21 cellular contexts compared by ENCODE assay signal in genomic region chr6:6665505-6665904, GRCh38.
DNase-seq lines count a peak whose midpoint lies in the region; ATAC-seq, FAIRE-seq and TF ChIP-seq lines count a peak whose summit lies in the region.
"Had no signal": no experiment of that assay in that cellular context is flagged by ENCODE, and none has a peak within 500 bp of the region (broad histone marks: within the 10 kb centered on the region; RNA-seq: fewer than 3 reads in every experiment).

No MANE protein-coding gene starts in this region.

- no peaks in the 10 kb centered on the region for H3K9me2 ChIP-seq in neural cell (ENCODE audit: insufficient read depth, low read length)

- H2BK12ac ChIP-seq in H1 (ENCODE audit: low read depth, low read length) = no peak overlapping the region

- no peak overlapping the region for H3K4me3 Mint-ChIP-seq in stimulated activated naive B cell treated with anti-CD40 and anti-IgM and Interleukin-4, amounts not matched to agents 10 μg/mL and 1 μg/mL and 100 μg/mL, for 72 hours
- H3K4me3 Mint-ChIP-seq: activated B cell treated with CpG ODN at 0.5 μM for 24 hours; activated T-helper 17 cell treated with anti-CD3 and anti-CD28 coated beads, Interleukin-2, amount 50 U/mL, for 72 hours had no signal

- no peaks in the 10 kb centered on the region; the same call in 1 of the 2 replicates for H3K79me1 ChIP-seq in H1 (ENCODE audit: low read depth, low read length)

- H3K79me2 ChIP-seq in H1 (ENCODE audit: control insufficient read depth in 1 of 2, insufficient read depth in 2 of 2, low read length in 2 of 2) = no peaks in the 10 kb centered on the region
- no peaks in the 10 kb centered on the region for H3K79me2 ChIP-seq in neural cell (replicated peaks; ENCODE audit: insufficient read depth, low read length)

- H3K4me2 ChIP-seq in H1 (ENCODE audit: insufficient read depth in 1 of 2, low read depth in 2 of 2, low read length in 2 of 2) (no peak overlapping the region), neural cell (ENCODE audit: low read length) (peak overlapping the region; percentile 12)

- no peak overlapping the region for H2BK15ac ChIP-seq in H1 (ENCODE audit: low read length)

- POLR2A ChIA-PET in H1 (lab: Charles Lee; ENCODE audit: partially characterized antibody) = no interaction called here

- H4K20me1 ChIP-seq in H1 (replicated peaks in 1 of 2; ENCODE audit: control insufficient read depth in 1 of 2, insufficient read depth in 2 of 2, low read length in 2 of 2) (no peaks in the 10 kb centered on the region), neural cell (ENCODE audit: insufficient read depth) (no peaks in the 10 kb centered on the region)

- H3K14ac ChIP-seq in H1 (ENCODE audit: insufficient read length) = no peak overlapping the region

- peak; percentile 51 for DNase-seq in H7
- DNase-seq in NCI-H2227 (lab: John Stamatoyannopoulos, UW; ENCODE audit: unreplicated experiment) = peak; percentile 41
- no peak for DNase-seq in H1 (ENCODE audit: low read depth in 1 of 2, low spot score in 2 of 2)
- DNase-seq in middle frontal gyrus (ENCODE audit: extremely low spot score, low spot score) = no peak
- DNase-seq in stimulated activated naive B cell treated with anti-CD40 and anti-IgM and Interleukin-4, amounts not matched to agents 10 μg/mL and 1 μg/mL and 100 μg/mL, for 72 hours = no peak
- no peak for DNase-seq in HuH-7 (ENCODE audit: low spot score)
- no peak for DNase-seq in NCI-H345 treated with DMSO at 0.1 percent for 48 hours (lab: John Stamatoyannopoulos, UW; ENCODE audit: unreplicated experiment)
- DNase-seq: activated B cell treated with CpG ODN at 0.5 μM for 24 hours; COR-L47; lower lobe of right lung; NCI-H1436; NCI-H748 treated with DMSO at 0.1 percent for 48 hours; PC-3; stimulated activated CD4-positive, alpha-beta T cell treated with anti-CD3 and anti-CD28 coated beads, Interleukin-2, amount 100 ng/mL, for 24 hours; stomach; T-helper 2 cell; uterus had no signal

- no peak overlapping the region for H4K91ac ChIP-seq in H1 (replicated peaks; ENCODE audit: insufficient read length, low read length)

- TF ChIP-seq RAD21 in H1 (IDR thresholded peaks at IDR 0.05 in 1 of 2, conservative IDR thresholded peaks at IDR 0.05 in 1 of 2; ENCODE audit: low read depth in 2 of 2, low read length in 2 of 2) (no peak), neural cell (conservative IDR thresholded peaks at IDR 0.05) (no peak)

- TF ChIP-seq CTCF in H1 (IDR thresholded peaks at IDR 0.05; ENCODE audit: control extremely low read depth in 1 of 3, insufficient read depth in 1 of 3, low read depth in 1 of 3, low read length in 3 of 3) = no peak
- peak; percentile 6 for TF ChIP-seq CTCF in neural cell (IDR thresholded peaks at IDR 0.05; ENCODE audit: poor library complexity, severe bottlenecking)

- H3K27ac ChIP-seq in H1 (ENCODE audit: low read depth, low read length) (no peak overlapping the region), neural cell (ENCODE audit: low read length) (peak overlapping the region; percentile 53)
- H3K27ac ChIP-seq: cardiac muscle cell, lower lobe of right lung, SJSA1, stomach, uterus had no signal

- H3K4ac ChIP-seq in H1 (replicated peaks; ENCODE audit: insufficient read length, low read depth, low read length) = no peak overlapping the region

- no peak overlapping the region for H2BK5ac ChIP-seq in H1 (ENCODE audit: low read depth, low read length)

- H4K5ac ChIP-seq in H1 (ENCODE audit: insufficient read length, low read depth, low read length) = no peak overlapping the region

- peaks cover 0 to 5% of the 10 kb centered on the region in 2 donors for H3K36me3 Mint-ChIP-seq in stimulated activated naive B cell treated with anti-CD40 and anti-IgM and Interleukin-4, amounts not matched to agents 10 μg/mL and 1 μg/mL and 100 μg/mL, for 72 hours

- TF ChIP-seq EP300 in H1 (IDR thresholded peaks at IDR 0.05; ENCODE audit: borderline replicate concordance in 1 of 2, low read depth in 2 of 2, low read length in 2 of 2) (no peak), neural cell (conservative IDR thresholded peaks at IDR 0.05; ENCODE audit: poor library complexity, severe bottlenecking) (no peak)

- no peak overlapping the region for H2BK120ac ChIP-seq in H1 (replicated peaks; ENCODE audit: low read depth, low read length)

- H3K56ac ChIP-seq in H1 (replicated peaks; ENCODE audit: insufficient read length, low read depth, low read length) = no peak overlapping the region

- H3K23me2 ChIP-seq in H1 (ENCODE audit: low read depth, low read length) = no peaks in the 10 kb centered on the region

- H4K8ac ChIP-seq in H1 (ENCODE audit: extremely low read depth, insufficient read depth, low read length) = no peak overlapping the region

- H3K9me3 Mint-ChIP-seq in stimulated activated naive B cell treated with anti-CD40 and anti-IgM and Interleukin-4, amounts not matched to agents 10 μg/mL and 1 μg/mL and 100 μg/mL, for 72 hours = peaks cover 0 to 3% of the 10 kb centered on the region in 2 donors
- H3K9me3 Mint-ChIP-seq: activated B cell treated with CpG ODN at 0.5 μM for 24 hours; activated T-helper 17 cell treated with anti-CD3 and anti-CD28 coated beads, Interleukin-2, amount 50 U/mL, for 72 hours had no signal

- no peak overlapping the region for H3K18ac ChIP-seq in H1 (ENCODE audit: extremely low read depth, low read length)

- TF ChIP-seq POLR2A in H1 (IDR thresholded peaks at IDR 0.05; ENCODE audit: control extremely low read depth in 1 of 2, low read depth in 2 of 2, low read length in 2 of 2) = no peak

- H3F3A ChIP-seq in neural cell (ENCODE audit: insufficient read depth, low read length, poor library complexity, severe bottlenecking) = no peaks in the 10 kb centered on the region

- no peak overlapping the region for H3K27ac Mint-ChIP-seq in stimulated activated naive B cell treated with anti-CD40 and anti-IgM and Interleukin-4, amounts not matched to agents 10 μg/mL and 1 μg/mL and 100 μg/mL, for 72 hours
- H3K27ac Mint-ChIP-seq: activated B cell treated with CpG ODN at 0.5 μM for 24 hours; activated T-helper 17 cell treated with anti-CD3 and anti-CD28 coated beads, Interleukin-2, amount 50 U/mL, for 72 hours had no signal

- FAIRE-seq in H1 (lab: Jason Lieb, UNC) = no peak

- CTCF ChIA-PET in H1 (lab: Charles Lee; ENCODE audit: partially characterized antibody) = interaction anchor here (0.6 to 2.7 kb wide), 8 partner anchors 9 to 435 kb away, joined by 3 to 14 read pairs (median 3); no protein-coding TSS in a partner anchor

- H3K4me3 ChIP-seq in H7 (ENCODE audit: insufficient read depth, low read depth, low read length) = no peak overlapping the region
- no peak overlapping the region for H3K4me3 ChIP-seq in H1 (ENCODE audit: extremely low read depth in 1 of 4, insufficient read depth in 2 of 4, low read depth in 3 of 4, low read length in 4 of 4)
- H3K4me3 ChIP-seq in neural cell (ENCODE audit: low read length) = peak overlapping the region; percentile 19
- H3K4me3 ChIP-seq: cardiac muscle cell, lower lobe of right lung, SJSA1, stomach, uterus had no signal

- WGBS in H1 (ENCODE audit: extremely low coverage in 1 of 2, insufficient coverage in 1 of 2, insufficient read length in 1 of 2, insufficient replicate concordance in 2 of 2, low coverage in 1 of 2, low lambda C conversion rate in 2 of 2, missing lambda C conversion rate in 1 of 2), 2 experiments = 77% methylated on average over 7 of the region's 7 CpGs; no CpG with 5 or more reads in 1 of the 2 experiments

- H3K9me3 ChIP-seq in H1 (ENCODE audit: insufficient read depth in 2 of 2, low read depth in 1 of 2, low read length in 1 of 2) (no peaks in the 10 kb centered on the region), neural cell (ENCODE audit: low read length) (no peaks in the 10 kb centered on the region)
- H3K9me3 ChIP-seq: lower lobe of right lung, SJSA1, stomach, uterus had no signal

- H2AK5ac ChIP-seq in H1 (ENCODE audit: low read depth, low read length) = no peak overlapping the region

- no peak overlapping the region for H3K23ac ChIP-seq in H1 (ENCODE audit: insufficient read length)

- H3K9ac ChIP-seq in H1 (replicated peaks in 1 of 4; ENCODE audit: extremely low read depth in 1 of 4, low read depth in 3 of 4, low read length in 3 of 4) (no peak overlapping the region), neural cell (ENCODE audit: low read length) (peak overlapping the region; percentile 42)

- H3K27me3 ChIP-seq in H7 (ENCODE audit: control insufficient read depth, insufficient read depth, low read length) (no peaks in the 10 kb centered on the region), H1 (replicated peaks in 1 of 4; ENCODE audit: control insufficient read depth in 3 of 4, extremely low read depth in 1 of 4, insufficient read depth in 3 of 4, low read length in 3 of 4) (no peaks in the 10 kb centered on the region), neural cell (ENCODE audit: insufficient read depth, low read depth, low read length) (no peaks in the 10 kb centered on the region)
- H3K27me3 ChIP-seq: cardiac muscle cell, stomach, uterus had no signal

- H2BK20ac ChIP-seq in H1 (ENCODE audit: low read length) = no peak overlapping the region

- no peak overlapping the region for H2AFZ ChIP-seq in H1 (ENCODE audit: low read length)
- H2AFZ ChIP-seq in neural cell (ENCODE audit: low read depth, low read length) = peak overlapping the region; percentile 23

- H3K4me1 ChIP-seq in H1 (replicated peaks in 1 of 4; ENCODE audit: control insufficient read depth in 3 of 4, insufficient read depth in 4 of 4, low read length in 3 of 4) = no peaks in the 10 kb centered on the region
- H3K4me1 ChIP-seq: SJSA1, uterus had no signal

- no peaks in the 10 kb centered on the region for H3K27me3 Mint-ChIP-seq in stimulated activated naive B cell treated with anti-CD40 and anti-IgM and Interleukin-4, amounts not matched to agents 10 μg/mL and 1 μg/mL and 100 μg/mL, for 72 hours
- H3K27me3 Mint-ChIP-seq: activated B cell treated with CpG ODN at 0.5 μM for 24 hours had no signal

- no peak for ATAC-seq in stimulated activated naive B cell treated with anti-CD40 and anti-IgM and Interleukin-4, amounts not matched to agents 10 μg/mL and 1 μg/mL and 100 μg/mL, for 72 hours (replicated peaks)
- ATAC-seq: activated T-helper 17 cell treated with anti-CD3 and anti-CD28 coated beads, Interleukin-2, amount 50 U/mL, for 72 hours; PC-3 had no signal

- H3K4me1 Mint-ChIP-seq in stimulated activated naive B cell treated with anti-CD40 and anti-IgM and Interleukin-4, amounts not matched to agents 10 μg/mL and 1 μg/mL and 100 μg/mL, for 72 hours = no peaks in the 10 kb centered on the region
- H3K4me1 Mint-ChIP-seq: activated T-helper 17 cell treated with anti-CD3 and anti-CD28 coated beads, Interleukin-2, amount 50 U/mL, for 72 hours had no signal

- H3K36me3 ChIP-seq in H7 (replicated peaks; ENCODE audit: control insufficient read depth, insufficient read depth, low read length) = no peaks in the 10 kb centered on the region
- H3K36me3 ChIP-seq in H1 (ENCODE audit: control insufficient read depth in 2 of 4, insufficient read depth in 4 of 4, low read length in 3 of 4) = no peaks in the 10 kb centered on the region
- H3K36me3 ChIP-seq in neural cell (ENCODE audit: insufficient read depth, low read length) = no peaks in the 10 kb centered on the region
- H3K36me3 ChIP-seq: cardiac muscle cell, lower lobe of right lung, SJSA1, stomach, uterus had no signal

TF ChIP-seq in H1, 55 proteins besides CTCF, POLR2A, EP300 and RAD21 (continues in another document):
- no peak for TF ChIP-seq SIRT6 (IDR thresholded peaks at IDR 0.05; ENCODE audit: low read length)

TF ChIP-seq in neural cell, 6 proteins besides CTCF, POLR2A, EP300 and RAD21 (continues in another document):
- no peak for TF ChIP-seq SMC3 (conservative IDR thresholded peaks at IDR 0.05; ENCODE audit: poor library complexity)

Comparison
In these comparisons a context has a peak if more than half of its experiments do, and no peak if none do; other contexts are left out.
1. DNase-seq: peak in H7 (single experiment) and NCI-H2227 (single experiment); none in H1 (0 of 2), middle frontal gyrus (single experiment), stimulated activated naive B cell treated with anti-CD40 and anti-IgM and Interleukin-4, amounts not matched to agents 10 μg/mL and 1 μg/mL and 100 μg/mL, for 72 hours (single experiment), HuH-7 (single experiment) and NCI-H345 treated with DMSO at 0.1 percent for 48 hours (single experiment).